21 cellular contexts compared by ENCODE assay signal in the genomic region with DNA sequence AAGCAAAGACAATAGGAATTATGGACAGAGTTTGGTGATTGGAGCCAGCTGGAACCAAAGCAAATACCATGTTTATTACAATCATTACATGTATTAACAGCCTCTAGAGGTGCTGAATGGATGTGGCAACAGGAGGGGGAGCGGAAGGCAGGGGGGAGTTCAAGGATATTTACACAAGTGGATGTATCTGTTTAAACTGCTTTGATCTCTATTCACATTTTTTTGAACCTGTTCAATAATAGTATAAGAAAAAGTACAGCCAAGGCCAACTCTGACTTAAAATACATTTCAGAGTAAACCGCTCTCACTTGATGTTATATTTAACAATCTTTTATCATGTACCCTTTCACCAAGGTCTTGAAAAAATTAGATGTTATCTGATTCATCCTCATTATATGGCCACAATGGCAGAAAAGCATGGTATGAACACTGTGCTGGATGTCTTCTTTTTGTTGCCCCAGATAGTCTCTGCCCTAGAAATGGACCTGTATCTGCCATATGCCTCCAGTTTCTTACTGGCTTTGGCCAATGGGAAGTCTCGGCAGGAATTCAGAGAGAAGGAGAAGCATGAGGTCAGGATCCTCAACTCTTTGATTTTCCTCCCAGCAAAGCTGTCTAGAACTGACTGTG.
DNase-seq lines count a peak whose midpoint lies in the region; ATAC-seq and TF ChIP-seq lines count a peak whose summit lies in the region.
"Had no signal": no experiment of that assay in that cellular context is flagged by ENCODE, and none has a peak within 500 bp of the region (broad histone marks: within the 10 kb centered on the region; RNA-seq: fewer than 3 reads in every experiment).

No MANE protein-coding gene starts in this region.

- no peaks in the 10 kb centered on the region for H4K20me1 ChIP-seq in PC-3 (ENCODE audit: low read length)

- no peaks in the 10 kb centered on the region for H3K79me2 ChIP-seq in PC-3 (ENCODE audit: low read length)

- H3K27ac ChIP-seq in PC-3 (ENCODE audit: low read length) = no peak overlapping the region
- H3K27ac ChIP-seq: heart left ventricle, SJCRH30, WERI-Rb-1 had no signal

- H3K9me3 Mint-ChIP-seq in activated T-helper 17 cell treated with anti-CD3 and anti-CD28 coated beads, Interleukin-2, amount 50 U/mL, for 72 hours = peaks cover 3% of the 10 kb centered on the region
- H3K9me3 Mint-ChIP-seq in stimulated activated effector memory CD8-positive, alpha-beta T cell treated with anti-CD3 and anti-CD28 coated beads, Interleukin-12 subunit alpha, Interleukin-12 subunit beta, amount 100 ng/mL, for 72 hours = peaks cover 5% of the 10 kb centered on the region
- H3K9me3 Mint-ChIP-seq: dendritic cell treated with granulocyte-macrophage colony-stimulating factor and Interleukin-4, amounts not matched to agents 40 ng/mL and 50 ng/mL, for 4 days had no signal

- no peaks in the 10 kb centered on the region for H3K9me2 ChIP-seq in PC-3 (replicated peaks; ENCODE audit: low read length)

- H3K27me3 Mint-ChIP-seq in activated T-helper 17 cell treated with anti-CD3 and anti-CD28 coated beads, Interleukin-2, amount 50 U/mL, for 72 hours = no peaks in the 10 kb centered on the region
- H3K27me3 Mint-ChIP-seq: dendritic cell treated with granulocyte-macrophage colony-stimulating factor and Interleukin-4, amounts not matched to agents 40 ng/mL and 50 ng/mL, for 4 days had no signal

- H3F3A ChIP-seq in PC-3 (ENCODE audit: low read length, unreplicated experiment) = no peaks in the 10 kb centered on the region

- H3K4me3 Mint-ChIP-seq in activated T-helper 17 cell treated with anti-CD3 and anti-CD28 coated beads, Interleukin-2, amount 50 U/mL, for 72 hours = peak overlapping the region; percentile 21
- no peak overlapping the region for H3K4me3 Mint-ChIP-seq in stimulated activated effector memory CD8-positive, alpha-beta T cell treated with anti-CD3 and anti-CD28 coated beads, Interleukin-12 subunit alpha, Interleukin-12 subunit beta, amount 100 ng/mL, for 72 hours
- H3K4me3 Mint-ChIP-seq: dendritic cell treated with granulocyte-macrophage colony-stimulating factor and Interleukin-4, amounts not matched to agents 40 ng/mL and 50 ng/mL, for 4 days had no signal

- H3K4me3 ChIP-seq in PC-3 (ENCODE audit: low read length) = no peak overlapping the region
- H3K4me3 ChIP-seq: heart left ventricle, K562, SJCRH30 had no signal

- CTCF ChIA-PET in PC-3 (lab: Charles Lee) = no interaction called here

- no peak overlapping the region for H3K4me2 ChIP-seq in PC-3 (ENCODE audit: low read length)

- POLR2A ChIA-PET in PC-3 (lab: Charles Lee; ENCODE audit: unreplicated experiment) = no interaction called here

- intact Hi-C loops in Right ventricle myocardium superior (cut with DNase I) (no loop called here), cardiac septum (cut with DNase I) (no loop called here), PC-3 (cut with micrococcal nuclease) (no loop called here)

- DNase-seq in Right ventricle myocardium superior (no peak), cardiac septum (ENCODE audit: low spot score) (no peak), NCI-H1417 treated with DMSO at 0.1 percent for 48 hours (lab: John Stamatoyannopoulos, UW) (peak; percentile 16), NCI-H2029 (lab: John Stamatoyannopoulos, UW) (no peak), PC-3 (no peak)
- no peak for DNase-seq in stimulated activated effector memory CD8-positive, alpha-beta T cell treated with anti-CD3 and anti-CD28 coated beads, Interleukin-12 subunit alpha, Interleukin-12 subunit beta, amount 100 ng/mL, for 72 hours (ENCODE audit: low spot score in 2 of 2)
- DNase-seq: activated CD4-positive, alpha-beta T cell treated with anti-CD3 and anti-CD28 coated beads, Interleukin-2, amount 50 U/mL, for 48 hours; activated T-cell treated with anti-CD3 and anti-CD28 coated beads, Interleukin-2, amount 50 U/mL, for 1 hour; amygdala; GOT3; heart left ventricle; left ventricle myocardium superior; SJCRH30; small intestine; stimulated activated naive CD8-positive, alpha-beta T cell treated with anti-CD3 and anti-CD28 coated beads, Interleukin-15, Interleukin-2, amounts not matched to agents 100 U/mL and 50 U/mL, for 24 hours; trophoblast cell; WERI-Rb-1 had no signal

- H3K9me3 ChIP-seq in PC-3 (ENCODE audit: low read length) = no peaks in the 10 kb centered on the region
- H3K9me3 ChIP-seq: heart left ventricle, SJCRH30 had no signal

- no peaks in the 10 kb centered on the region for H3K27me3 ChIP-seq in PC-3 (ENCODE audit: low read length)
- H3K27me3 ChIP-seq: heart left ventricle, SJCRH30 had no signal

- peaks cover 41% of the 10 kb centered on the region for H3K4me1 Mint-ChIP-seq in activated T-helper 17 cell treated with anti-CD3 and anti-CD28 coated beads, Interleukin-2, amount 50 U/mL, for 72 hours
- peaks cover 47% of the 10 kb centered on the region for H3K4me1 Mint-ChIP-seq in stimulated activated effector memory CD8-positive, alpha-beta T cell treated with anti-CD3 and anti-CD28 coated beads, Interleukin-12 subunit alpha, Interleukin-12 subunit beta, amount 100 ng/mL, for 72 hours

- peaks cover 49% of the 10 kb centered on the region for H3K36me3 Mint-ChIP-seq in activated T-helper 17 cell treated with anti-CD3 and anti-CD28 coated beads, Interleukin-2, amount 50 U/mL, for 72 hours (ENCODE audit: low read depth)
- H3K36me3 Mint-ChIP-seq in stimulated activated effector memory CD8-positive, alpha-beta T cell treated with anti-CD3 and anti-CD28 coated beads, Interleukin-12 subunit alpha, Interleukin-12 subunit beta, amount 100 ng/mL, for 72 hours = peaks cover 72% of the 10 kb centered on the region

- no TSS peak for BruUV-seq in PC-3 (replicated peaks; lab: Mats Ljungman, UMichigan)

- peaks cover 6% of the 10 kb centered on the region; the same call in 1 of the 2 replicates for H3K4me1 ChIP-seq in PC-3 (ENCODE audit: insufficient read depth, low read length)
- H3K4me1 ChIP-seq: SJCRH30 had no signal

- H2AFZ ChIP-seq in PC-3 (ENCODE audit: low read length) = no peak overlapping the region

- ATAC-seq in Right ventricle myocardium superior (ENCODE audit: poor library complexity) (peak; percentile 69), PC-3 (no peak)
- ATAC-seq in activated T-helper 17 cell treated with anti-CD3 and anti-CD28 coated beads, Interleukin-2, amount 50 U/mL, for 72 hours (replicated peaks) = no peak
- no peak for ATAC-seq in stimulated activated effector memory CD8-positive, alpha-beta T cell treated with anti-CD3 and anti-CD28 coated beads, Interleukin-12 subunit alpha, Interleukin-12 subunit beta, amount 100 ng/mL, for 72 hours
- ATAC-seq: heart left ventricle; K562; left ventricle myocardium superior; Panc1; stimulated activated naive CD8-positive, alpha-beta T cell treated with anti-CD3 and anti-CD28 coated beads, Interleukin-15, Interleukin-2, amounts not matched to agents 100 U/mL and 50 U/mL, for 24 hours had no signal

- H3K27ac Mint-ChIP-seq in activated T-helper 17 cell treated with anti-CD3 and anti-CD28 coated beads, Interleukin-2, amount 50 U/mL, for 72 hours = peak overlapping the region; percentile 80
- peak overlapping the region; percentile 30 for H3K27ac Mint-ChIP-seq in stimulated activated effector memory CD8-positive, alpha-beta T cell treated with anti-CD3 and anti-CD28 coated beads, Interleukin-12 subunit alpha, Interleukin-12 subunit beta, amount 100 ng/mL, for 72 hours
- H3K27ac Mint-ChIP-seq: dendritic cell treated with granulocyte-macrophage colony-stimulating factor and Interleukin-4, amounts not matched to agents 40 ng/mL and 50 ng/mL, for 4 days had no signal

- TF ChIP-seq CTCF in PC-3 (conservative IDR thresholded peaks at IDR 0.05; ENCODE audit: low read depth, low read length) = no peak

- H3K36me3 ChIP-seq in PC-3 (ENCODE audit: low read depth, low read length) = no peaks in the 10 kb centered on the region
- H3K36me3 ChIP-seq: heart left ventricle, WERI-Rb-1 had no signal

- no peak overlapping the region for H3K9ac ChIP-seq in PC-3 (ENCODE audit: low read length)
